Comparison of ENCODE assay signal across 13 cellular contexts in the genomic region with DNA sequence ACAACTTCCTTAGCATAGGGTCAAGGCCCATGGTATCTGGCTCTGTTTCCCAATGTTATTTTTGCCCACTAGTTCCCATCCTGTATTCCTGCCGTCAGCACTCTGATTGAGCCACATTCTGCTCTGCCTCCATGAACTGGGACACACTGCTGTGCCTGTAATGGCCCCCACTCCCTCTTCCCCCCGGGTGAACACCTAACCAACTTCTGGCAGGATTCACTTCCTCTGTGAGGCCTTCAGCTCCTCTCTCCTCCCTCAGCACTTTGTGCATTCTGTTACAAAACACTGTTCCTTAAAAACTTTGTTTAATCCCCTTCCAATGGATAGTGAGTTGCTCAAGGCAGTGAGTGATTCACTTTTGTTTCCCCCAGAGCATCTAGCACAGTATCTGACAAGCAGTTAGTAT.
A peak's percentile ranks its signal among the peaks of the same experiment; 100 is the strongest.
DNase-seq lines count a peak whose midpoint lies in the region; ATAC-seq and TF ChIP-seq lines count a peak whose summit lies in the region.
"Had no signal": no experiment of that assay in that cellular context is flagged by ENCODE, and none has a peak within 500 bp of the region (broad histone marks: within the 10 kb centered on the region; RNA-seq: fewer than 3 reads in every experiment).

No MANE protein-coding gene starts in this region.

- ATAC-seq in Right ventricle myocardium superior (ENCODE audit: poor library complexity) = peak; percentile 25
- no peak for ATAC-seq in GM18502 (IDR thresholded peaks at IDR 0.05; ENCODE audit: poor library complexity, unreplicated experiment)

- H3K27ac Mint-ChIP-seq in immature natural killer cell = peak overlapping the region; percentile 88 to 97 (median 92)
- H3K27ac Mint-ChIP-seq: activated T-helper 2 cell treated with anti-CD3 and anti-CD28 coated beads, Interferon-gamma antibody, Interleukin-2, Interleukin-4, amounts not matched to agents 10 μg/mL and 5 μg/mL and 100 μg/mL, durations not matched to agents 14 hours and 24 hours and 36 hours had no signal

- intact Hi-C loops in Right ventricle myocardium superior (cut with DNase I) = no loop called here
- intact Hi-C loops in breast epithelium (cut with DNase I; ENCODE audit: low total_unique reads) = no loop called here

- H3K4me3 ChIP-seq in right atrium auricular region (no peak overlapping the region), breast epithelium (no peak overlapping the region)
- H3K4me3 ChIP-seq: skin epidermis had no signal

- H3K4me1 Mint-ChIP-seq in immature natural killer cell = peaks cover 52 to 57% of the 10 kb centered on the region in 2 donors

- peak overlapping the region; percentile 47 to 70 (median 62) for H3K4me3 Mint-ChIP-seq in immature natural killer cell

- H3K36me3 Mint-ChIP-seq in immature natural killer cell = peaks cover 0 to 4% (median 4%) of the 10 kb centered on the region in 3 donors

- H3K27ac ChIP-seq in right atrium auricular region = peak overlapping the region in 1 of 2 donors; percentile 20
- H3K27ac ChIP-seq in breast epithelium = peak overlapping the region; percentile 50 to 79

- H3K27me3 Mint-ChIP-seq in immature natural killer cell (ENCODE audit: low read depth in 3 of 3) = no peaks in the 10 kb centered on the region

- no peak for DNase-seq in Right ventricle myocardium superior
- DNase-seq in right atrium auricular region (ENCODE audit: low spot score) = no peak
- DNase-seq in breast epithelium (ENCODE audit: low spot score in 2 of 2) = no peak
- no peak for DNase-seq in immature natural killer cell
- no peak for DNase-seq in stimulated activated CD4-positive, alpha-beta T cell treated with anti-CD3 and anti-CD28 coated beads, Interleukin-4, amount 100 ng/mL, for 24 hours
- no peak for DNase-seq in activated CD4-positive, CD25-positive, alpha-beta regulatory T cell (lab: John Stamatoyannopoulos, UW)
- no peak for DNase-seq in NCI-H510A (lab: John Stamatoyannopoulos, UW)
- DNase-seq: 8988T, hypothalamus, NCI-H1930 had no signal

- H3K9me3 Mint-ChIP-seq in immature natural killer cell = peaks cover 0 to 6% (median 0%) of the 10 kb centered on the region in 6 donors

- H3K36me3 ChIP-seq in right atrium auricular region (no peaks in the 10 kb centered on the region), breast epithelium (no peaks in the 10 kb centered on the region)

- H3K4me1 ChIP-seq in right atrium auricular region (peaks cover 0 to 9% of the 10 kb centered on the region in 2 donors), breast epithelium (no peaks in the 10 kb centered on the region)

- no peaks in the 10 kb centered on the region for H3K9me3 ChIP-seq in right atrium auricular region
- H3K9me3 ChIP-seq in breast epithelium = no peaks in the 10 kb centered on the region

- H3K27me3 ChIP-seq in right atrium auricular region (no peaks in the 10 kb centered on the region), breast epithelium (no peaks in the 10 kb centered on the region)

- no peak for TF ChIP-seq POLR2A in breast epithelium (IDR thresholded peaks at IDR 0.05)

- no peak for TF ChIP-seq CTCF in right atrium auricular region (IDR thresholded peaks at IDR 0.05)
- no peak for TF ChIP-seq CTCF in breast epithelium (IDR thresholded peaks at IDR 0.05)
